In genomic region chr11:133399294-133399693, GRCh38 we compare ENCODE assay signal across 15 cellular contexts.
DNase-seq lines count a peak whose midpoint lies in the region; TF ChIP-seq lines count a peak whose summit lies in the region.
"Had no signal": no experiment of that assay in that cellular context is flagged by ENCODE, and none has a peak within 500 bp of the region (broad histone marks: within the 10 kb centered on the region; RNA-seq: fewer than 3 reads in every experiment).

No MANE protein-coding gene starts in this region.

- H3K27me3 ChIP-seq in breast epithelium (no peaks in the 10 kb centered on the region), mammary epithelial cell (ENCODE audit: insufficient read depth, low read length) (no peaks in the 10 kb centered on the region), esophagus muscularis mucosa (no peaks in the 10 kb centered on the region)
- H3K27me3 ChIP-seq: BLaER1 treated with 17β-estradiol and CSF1 and Interleukin-3, amounts not matched to agents 10 nM and 100 nM had no signal

- in situ Hi-C loops in mammary epithelial cell (cut with MboI; ENCODE audit: low sequenced_read_pairs in 2 of 2): no loop called here

- dilution Hi-C loops in mammary epithelial cell (cut with HindIII; ENCODE audit: low sequenced_read_pairs): no loop called here

- no peak overlapping the region for H2AFZ ChIP-seq in mammary epithelial cell (ENCODE audit: low read depth, low read length)

- H3K9me3 ChIP-seq in breast epithelium (no peaks in the 10 kb centered on the region), mammary epithelial cell (replicated peaks; ENCODE audit: insufficient read depth, low read length) (no peaks in the 10 kb centered on the region), esophagus muscularis mucosa (no peaks in the 10 kb centered on the region)
- H3K9me3 ChIP-seq: Caco-2 had no signal

- no peak for TF ChIP-seq EP300 in esophagus muscularis mucosa (IDR thresholded peaks at IDR 0.05)

- no peaks in the 10 kb centered on the region for H3K4me1 ChIP-seq in breast epithelium
- no peaks in the 10 kb centered on the region for H3K4me1 ChIP-seq in mammary epithelial cell (ENCODE audit: insufficient read depth, low read length)
- H3K4me1 ChIP-seq in esophagus muscularis mucosa: no peaks in the 10 kb centered on the region
- H3K4me1 ChIP-seq: Caco-2 had no signal

- DNase-seq in breast epithelium (ENCODE audit: low spot score in 2 of 2): no peak
- DNase-seq in mammary epithelial cell: no peak
- peak; percentile 72 for DNase-seq in esophagus muscularis mucosa (ENCODE audit: extremely low spot score)
- no peak for DNase-seq in A172 (ENCODE audit: low spot score)
- no peak for DNase-seq in NAMALWA (ENCODE audit: low spot score)
- DNase-seq: ACHN; Caco-2; Calu3; CD4-positive, alpha-beta T cell; CD8-positive, alpha-beta T cell; DMS79 treated with DMSO at 0.1 percent for 48 hours; GF-D8 had no signal

- BruUV-seq in mammary epithelial cell (replicated peaks; lab: Mats Ljungman, UMichigan): no TSS peak

- no peaks in the 10 kb centered on the region for H3K79me2 ChIP-seq in mammary epithelial cell (ENCODE audit: insufficient read depth, low read length)

- H3K36me3 ChIP-seq in breast epithelium (no peaks in the 10 kb centered on the region), mammary epithelial cell (ENCODE audit: insufficient read depth, low read length) (no peaks in the 10 kb centered on the region), esophagus muscularis mucosa (no peaks in the 10 kb centered on the region)
- H3K36me3 ChIP-seq: BLaER1 treated with 17β-estradiol and CSF1 and Interleukin-3, amounts not matched to agents 10 nM and 100 nM had no signal

- TF ChIP-seq CTCF in breast epithelium (IDR thresholded peaks at IDR 0.05) (no peak), mammary epithelial cell (conservative IDR thresholded peaks at IDR 0.05 in 1 of 2, IDR thresholded peaks at IDR 0.05 in 1 of 2; ENCODE audit: extremely low read depth in 1 of 2, insufficient read depth in 1 of 2, low read depth in 1 of 2, low read length in 2 of 2) (no peak), esophagus muscularis mucosa (IDR thresholded peaks at IDR 0.05) (no peak)

- CTCF ChIA-PET in mammary epithelial cell (lab: Charles Lee; ENCODE audit: low non-redundant PET): no interaction called here

- no peak for TF ChIP-seq POLR2A in breast epithelium (IDR thresholded peaks at IDR 0.05)
- no peak for TF ChIP-seq POLR2A in esophagus muscularis mucosa (IDR thresholded peaks at IDR 0.05; ENCODE audit: low read depth)

- no peak overlapping the region for H3K4me3 ChIP-seq in breast epithelium
- H3K4me3 ChIP-seq in mammary epithelial cell (replicated peaks in 1 of 3; ENCODE audit: insufficient read depth in 1 of 3, low read depth in 2 of 3, low read length in 3 of 3): no peak overlapping the region
- no peak overlapping the region for H3K4me3 ChIP-seq in esophagus muscularis mucosa
- H3K4me3 ChIP-seq: BLaER1 treated with 17β-estradiol and CSF1 and Interleukin-3, amounts not matched to agents 10 nM and 100 nM had no signal

- H3K4me2 ChIP-seq in mammary epithelial cell (ENCODE audit: insufficient read depth, low read depth, low read length): no peak overlapping the region
- H3K4me2 ChIP-seq: BLaER1 treated with 17β-estradiol and CSF1 and Interleukin-3, amounts not matched to agents 10 nM and 100 nM had no signal

- H3K27ac ChIP-seq in breast epithelium (peak overlapping the region; percentile 26 to 41), mammary epithelial cell (ENCODE audit: insufficient read depth, low read depth, low read length) (no peak overlapping the region), esophagus muscularis mucosa (replicated peaks in 1 of 4) (no peak overlapping the region)
- H3K27ac ChIP-seq: 22Rv1; BLaER1 treated with 17β-estradiol and CSF1 and Interleukin-3, amounts not matched to agents 10 nM and 100 nM; C4-2B had no signal

- no peaks in the 10 kb centered on the region for H4K20me1 ChIP-seq in mammary epithelial cell (ENCODE audit: insufficient read depth, low read length)
- H4K20me1 ChIP-seq: BLaER1 treated with 17β-estradiol and CSF1 and Interleukin-3, amounts not matched to agents 10 nM and 100 nM had no signal

- intact Hi-C loops in breast epithelium (cut with DNase I; ENCODE audit: low total_unique reads): no loop called here
- intact Hi-C loops in mammary epithelial cell (cut with micrococcal nuclease): no loop called here
- intact Hi-C loops in esophagus muscularis mucosa (cut with DNase I): no loop called here

- H3K9ac ChIP-seq in mammary epithelial cell (ENCODE audit: insufficient read depth, low read length): no peak overlapping the region
- H3K9ac ChIP-seq: BLaER1 treated with 17β-estradiol and CSF1 and Interleukin-3, amounts not matched to agents 10 nM and 100 nM had no signal

- 91% methylated on average over 2 of the region's 2 CpGs for WGBS in mammary epithelial cell (ENCODE audit: low coverage, missing lambda C conversion rate)
- 95% methylated on average over 2 of the region's 2 CpGs for WGBS in esophagus muscularis mucosa

Comparison
In these comparisons a context has a peak if more than half of its experiments do, and no peak if none do; other contexts are left out.
1. H3K27ac ChIP-seq: peak in breast epithelium (2 of 2); none in mammary epithelial cell (single experiment) and esophagus muscularis mucosa (0 of 4).